1 cellular context compared by ENCODE assay signal in genomic region chr6:125930810-125931418, GRCh38.
TF ChIP-seq lines count a peak whose summit lies in the region.

No MANE protein-coding gene starts in this region.

TF ChIP-seq in IMR-90, 13 proteins besides CTCF, POLR2A, EP300 and RAD21:
- TF ChIP-seq CHD1 (IDR thresholded peaks at IDR 0.05; ENCODE audit: low read depth, low read length), result no peak
- TF ChIP-seq MAZ (IDR thresholded peaks at IDR 0.05; ENCODE audit: borderline replicate concordance, low read depth, low read length), result no peak
- TF ChIP-seq CEBPB (IDR thresholded peaks at IDR 0.05; ENCODE audit: low read depth, low read length), result peak; percentile 87
- peak; percentile 83 for TF ChIP-seq FOS (IDR thresholded peaks at IDR 0.05; ENCODE audit: low read depth, low read length)
- no peak for TF ChIP-seq RFX5 (IDR thresholded peaks at IDR 0.05; ENCODE audit: low read depth, low read length)
- no peak for TF ChIP-seq NFE2L2 (IDR thresholded peaks at IDR 0.05; ENCODE audit: low read depth, low read length)
